ENCODE assay signal across 37 cellular contexts in genomic region chr15:80120636-80121035, GRCh38.
"Had no signal": no experiment of that assay in that cellular context is flagged by ENCODE, and none has a peak within 500 bp of the region (broad histone marks: within the 10 kb centered on the region; RNA-seq: fewer than 3 reads in every experiment).

No MANE protein-coding gene starts in this region.

- H3K4me3 ChIP-seq: MG63, Peyer's patch, SJSA1 had no signal

- FAIRE-seq: TTC549 had no signal

- H3K27ac Mint-ChIP-seq: activated CD4-positive, alpha-beta memory T cell treated with anti-CD3 and anti-CD28 coated beads, Interleukin-2, amount 10 ng/mL, durations not matched to agents 7 days and 5 days; activated CD8-positive, alpha-beta memory T cell treated with anti-CD3 and anti-CD28 coated beads, Interleukin-2, amount 10 ng/mL, durations not matched to agents 7 days and 5 days; activated naive CD4-positive, alpha-beta T cell treated with anti-CD3 and anti-CD28 coated beads, Interleukin-2, amount 10 ng/mL, durations not matched to agents 7 days and 5 days; activated naive CD8-positive, alpha-beta T cell; activated naive CD8-positive, alpha-beta T cell treated with anti-CD3 and anti-CD28 coated beads, Interleukin-2, amount 50 U/mL, for 24 hours; T-helper 1 cell treated with Interleukin-12 subunit alpha and Interleukin-12 subunit beta and Interleukin-4 antibody, amounts not matched to agents 30 μg/mL and 1 μg/mL, for 36 hours; T-helper 2 cell treated with Interferon-gamma antibody and Interleukin-4, amounts not matched to agents 5 μg/mL and 100 μg/mL, for 36 hours had no signal

- H3K4me2 ChIP-seq: SK-N-SH had no signal

- DNase-seq: activated CD4-positive, alpha-beta memory T cell treated with anti-CD3 and anti-CD28 coated beads, Interleukin-2, amount 10 ng/mL, durations not matched to agents 7 days and 5 days; activated CD4-positive, alpha-beta T cell treated with anti-CD3 and anti-CD28 coated beads for 1 hour; activated CD4-positive, alpha-beta T cell treated with anti-CD3 and anti-CD28 coated beads for 48 hours; activated CD4-positive, CD25-positive, alpha-beta regulatory T cell; activated CD8-positive, alpha-beta memory T cell treated with anti-CD3 and anti-CD28 coated beads for 24 hours; activated CD8-positive, alpha-beta memory T cell treated with anti-CD3 and anti-CD28 coated beads, Interleukin-2, amount 10 ng/mL, durations not matched to agents 7 days and 5 days; activated CD8-positive, alpha-beta memory T cell treated with anti-CD3 and anti-CD28 coated beads, Interleukin-2, amount 50 U/mL, for 48 hours; activated effector memory CD4-positive, alpha-beta T cell treated with Interleukin-2 at 50 U/mL for 16 hours; activated naive CD4-positive, alpha-beta T cell treated with anti-CD3 and anti-CD28 coated beads, Interleukin-2, amount 10 ng/mL, durations not matched to agents 7 days and 5 days; activated naive CD8-positive, alpha-beta T cell treated with anti-CD3 and anti-CD28 coated beads, Interleukin-2, amount 50 U/mL, for 24 hours; activated T-cell treated with anti-CD3 and anti-CD28 coated beads, Interleukin-2, amount 50 U/mL, for 48 hours; aorta; brain microvascular endothelial cell; central memory CD4-positive, alpha-beta T cell; Karpas-422; MG63; NCI-H1048; NCI-H1105 treated with DMSO at 0.1 percent for 48 hours; NCI-H1436 treated with DMSO at 0.1 percent for 48 hours; NCI-H1694 treated with DMSO at 0.1 percent for 48 hours; NCI-H2029; NCI-H2227 treated with DMSO at 0.1 percent for 48 hours; NCI-H446; NCI-H510A treated with DMSO at 0.1 percent for 48 hours; NCI-H526 treated with DMSO at 0.1 percent for 48 hours; NK-92 treated with Interleukin-12 subunit alpha and Interleukin-12 subunit beta, amount 100 ng/mL, for 24 hours; PC-3; Peyer's patch; RPMI8226; SHP77 treated with DMSO at 0.1 percent for 48 hours; SK-N-SH had no signal

- H3K4me1 Mint-ChIP-seq: activated CD4-positive, alpha-beta memory T cell treated with anti-CD3 and anti-CD28 coated beads, Interleukin-2, amount 10 ng/mL, durations not matched to agents 7 days and 5 days; activated naive CD4-positive, alpha-beta T cell treated with anti-CD3 and anti-CD28 coated beads, Interleukin-2, amount 10 ng/mL, durations not matched to agents 7 days and 5 days; activated naive CD8-positive, alpha-beta T cell treated with anti-CD3 and anti-CD28 coated beads, Interleukin-2, amount 50 U/mL, for 24 hours had no signal

- H3K4me3 Mint-ChIP-seq: activated CD4-positive, alpha-beta memory T cell treated with anti-CD3 and anti-CD28 coated beads, Interleukin-2, amount 10 ng/mL, durations not matched to agents 7 days and 5 days; activated CD8-positive, alpha-beta memory T cell treated with anti-CD3 and anti-CD28 coated beads, Interleukin-2, amount 10 ng/mL, durations not matched to agents 7 days and 5 days; activated naive CD4-positive, alpha-beta T cell treated with anti-CD3 and anti-CD28 coated beads, Interleukin-2, amount 10 ng/mL, durations not matched to agents 7 days and 5 days; activated naive CD8-positive, alpha-beta T cell; activated naive CD8-positive, alpha-beta T cell treated with anti-CD3 and anti-CD28 coated beads, Interleukin-2, amount 50 U/mL, for 24 hours; T-helper 1 cell treated with Interleukin-12 subunit alpha and Interleukin-12 subunit beta and Interleukin-4 antibody, amounts not matched to agents 30 μg/mL and 1 μg/mL, for 36 hours; T-helper 2 cell treated with Interferon-gamma antibody and Interleukin-4, amounts not matched to agents 5 μg/mL and 100 μg/mL, for 36 hours had no signal

- H3K9me3 ChIP-seq: MG63, Peyer's patch, SJSA1, SK-N-SH had no signal

- ATAC-seq: activated CD8-positive, alpha-beta memory T cell treated with anti-CD3 and anti-CD28 coated beads, Interleukin-2, amount 10 ng/mL, durations not matched to agents 7 days and 5 days; activated naive CD8-positive, alpha-beta T cell treated with anti-CD3 and anti-CD28 coated beads, Interleukin-2, amount 50 U/mL, for 24 hours; PC-3 had no signal

- H3K27me3 ChIP-seq: brain microvascular endothelial cell, MG63, Peyer's patch, SJSA1 had no signal

- H3K9me3 Mint-ChIP-seq: activated CD4-positive, alpha-beta memory T cell treated with anti-CD3 and anti-CD28 coated beads, Interleukin-2, amount 10 ng/mL, durations not matched to agents 7 days and 5 days; activated naive CD4-positive, alpha-beta T cell treated with anti-CD3 and anti-CD28 coated beads, Interleukin-2, amount 10 ng/mL, durations not matched to agents 7 days and 5 days; activated naive CD8-positive, alpha-beta T cell treated with anti-CD3 and anti-CD28 coated beads, Interleukin-2, amount 50 U/mL, for 24 hours; T-helper 1 cell treated with Interleukin-12 subunit alpha and Interleukin-12 subunit beta and Interleukin-4 antibody, amounts not matched to agents 30 μg/mL and 1 μg/mL, for 36 hours; T-helper 2 cell treated with Interferon-gamma antibody and Interleukin-4, amounts not matched to agents 5 μg/mL and 100 μg/mL, for 36 hours had no signal

- H3K9ac ChIP-seq: SK-N-SH had no signal

- H3K27me3 Mint-ChIP-seq: activated CD4-positive, alpha-beta memory T cell treated with anti-CD3 and anti-CD28 coated beads, Interleukin-2, amount 10 ng/mL, durations not matched to agents 7 days and 5 days; activated CD8-positive, alpha-beta memory T cell treated with anti-CD3 and anti-CD28 coated beads, Interleukin-2, amount 10 ng/mL, durations not matched to agents 7 days and 5 days; activated naive CD4-positive, alpha-beta T cell treated with anti-CD3 and anti-CD28 coated beads, Interleukin-2, amount 10 ng/mL, durations not matched to agents 7 days and 5 days; activated naive CD8-positive, alpha-beta T cell; activated naive CD8-positive, alpha-beta T cell treated with anti-CD3 and anti-CD28 coated beads, Interleukin-2, amount 50 U/mL, for 24 hours had no signal

- H3K27ac ChIP-seq: brain microvascular endothelial cell, Peyer's patch, SJSA1, VCaP had no signal

- H3K4me1 ChIP-seq: Peyer's patch, SJSA1 had no signal
